ENCODE assay signal across 1 cellular context in genomic region chr2:219247678-219248642, GRCh38.
TF ChIP-seq lines count a peak whose summit lies in the region.

No MANE protein-coding gene starts in this region.

TF ChIP-seq in GM12878, 131 proteins besides CTCF, POLR2A, EP300 and RAD21:
- TF ChIP-seq ZBED1 (IDR thresholded peaks at IDR 0.05; ENCODE audit: borderline replicate concordance) (no peak), SUZ12 (IDR thresholded peaks at IDR 0.05; ENCODE audit: unreplicated experiment) (no peak), CHD1 (IDR thresholded peaks at IDR 0.05; ENCODE audit: low read depth, low read length) (no peak), NRF1 (conservative IDR thresholded peaks at IDR 0.05; ENCODE audit: low read depth, low read length) (no peak), MEF2A (IDR thresholded peaks at IDR 0.05; ENCODE audit: insufficient read depth, low read depth, low read length) (no peak), E2F4 (IDR thresholded peaks at IDR 0.05; ENCODE audit: low read depth, low read length) (no peak), ZBTB33 (IDR thresholded peaks at IDR 0.05) (0 out of 2 replicates have a peak, but pooled peaks have one; percentile 41), RUNX3 (IDR thresholded peaks at IDR 0.05; ENCODE audit: low read length) (peak; percentile 18; the same call in 1 of the 2 replicates), IKZF2 (IDR thresholded peaks at IDR 0.05) (peak in 1 of 2 experiments; percentile 12; a peak in 1 of 4 replicates)
